In the genomic region with DNA sequence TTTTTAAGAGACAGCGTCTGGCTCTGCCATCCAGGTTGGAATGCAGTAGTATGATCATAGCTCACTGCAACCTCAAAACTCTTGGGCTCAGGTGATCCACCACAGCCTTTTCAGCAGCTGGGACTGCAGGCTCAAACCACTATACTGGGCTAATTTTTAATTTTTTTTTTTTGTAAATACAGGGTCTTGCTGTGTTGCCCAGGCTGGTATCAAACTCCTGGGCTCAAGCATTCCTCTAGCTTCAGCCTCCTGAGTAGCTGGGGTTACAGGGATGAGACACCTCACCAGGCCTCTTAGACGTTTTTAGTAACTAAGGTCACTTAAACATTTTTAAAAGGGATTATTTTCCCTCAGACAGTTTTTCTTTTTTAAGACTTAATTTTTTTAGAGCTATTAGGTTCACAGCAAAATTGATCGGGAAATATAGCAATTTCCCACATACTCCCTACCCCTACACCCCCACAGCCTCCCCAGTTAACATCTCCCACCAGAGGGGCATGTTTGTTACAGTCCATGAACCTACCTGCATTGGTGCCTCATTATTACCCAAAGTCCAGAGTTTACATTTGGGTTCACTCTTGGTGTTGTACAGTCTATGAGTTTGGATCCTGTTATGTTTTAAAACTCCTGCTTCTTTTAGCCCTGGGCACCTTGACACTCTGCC, we compare ENCODE assay signal across 10 cellular contexts.
A peak's percentile ranks its signal among the peaks of the same experiment; 100 is the strongest.
DNase-seq lines count a peak whose midpoint lies in the region; ATAC-seq and TF ChIP-seq lines count a peak whose summit lies in the region.
"Had no signal": no experiment of that assay in that cellular context is flagged by ENCODE, and none has a peak within 500 bp of the region (broad histone marks: within the 10 kb centered on the region; RNA-seq: fewer than 3 reads in every experiment).

No MANE protein-coding gene starts in this region.

- H3K9me3 Mint-ChIP-seq in T-helper 2 cell treated with Interferon-gamma antibody and Interleukin-4, amounts not matched to agents 5 μg/mL and 100 μg/mL, for 36 hours: no peaks in the 10 kb centered on the region
- no peaks in the 10 kb centered on the region for H3K9me3 Mint-ChIP-seq in stimulated activated naive CD8-positive, alpha-beta T cell treated with anti-CD3 and anti-CD28 coated beads, Interleukin-15, amount 100 ng/mL, for 72 hours

- no peak overlapping the region for H3K9ac ChIP-seq in iPS-15b (ENCODE audit: low read depth, low read length)

- H3K4me3 ChIP-seq in WERI-Rb-1 (ENCODE audit: low read depth, low read length) (peak overlapping the region; percentile 20), iPS-15b (ENCODE audit: low read depth, low read length) (peak overlapping the region; percentile 77)

- no peak for ATAC-seq in stimulated activated naive CD8-positive, alpha-beta T cell treated with anti-CD3 and anti-CD28 coated beads, Interleukin-15, amount 100 ng/mL, for 72 hours

- H3K27ac ChIP-seq in WERI-Rb-1: peak overlapping the region; percentile 90

- H3K27me3 ChIP-seq in WERI-Rb-1 (ENCODE audit: insufficient read depth, low read depth, severe bottlenecking) (no peaks in the 10 kb centered on the region), iPS-15b (ENCODE audit: control insufficient read depth, insufficient read depth, low read length) (no peaks in the 10 kb centered on the region)

- H3K4me1 Mint-ChIP-seq in T-helper 2 cell treated with Interferon-gamma antibody and Interleukin-4, amounts not matched to agents 5 μg/mL and 100 μg/mL, for 36 hours (ENCODE audit: low read depth): peaks cover 43% of the 10 kb centered on the region
- peaks cover 76% of the 10 kb centered on the region for H3K4me1 Mint-ChIP-seq in stimulated activated naive CD8-positive, alpha-beta T cell treated with anti-CD3 and anti-CD28 coated beads, Interleukin-15, amount 100 ng/mL, for 72 hours

- H3K9me3 ChIP-seq in WERI-Rb-1 (ENCODE audit: severe bottlenecking): no peaks in the 10 kb centered on the region
- H3K9me3 ChIP-seq in iPS-15b (ENCODE audit: control insufficient read depth, insufficient read depth, low read length): no peaks in the 10 kb centered on the region

- no peak for TF ChIP-seq CTCF in WERI-Rb-1 (IDR thresholded peaks at IDR 0.05; ENCODE audit: low read depth, low read length)

- H3K36me3 ChIP-seq in WERI-Rb-1: peaks cover 55% of the 10 kb centered on the region
- H3K36me3 ChIP-seq in iPS-15b (ENCODE audit: control insufficient read depth, insufficient read depth, low read length): peaks cover 10% of the 10 kb centered on the region

- no peaks in the 10 kb centered on the region for H3K27me3 Mint-ChIP-seq in T-helper 2 cell treated with Interferon-gamma antibody and Interleukin-4, amounts not matched to agents 5 μg/mL and 100 μg/mL, for 36 hours (ENCODE audit: low read depth)
- H3K27me3 Mint-ChIP-seq in stimulated activated naive CD8-positive, alpha-beta T cell treated with anti-CD3 and anti-CD28 coated beads, Interleukin-15, amount 100 ng/mL, for 72 hours: no peaks in the 10 kb centered on the region

- peaks cover 38% of the 10 kb centered on the region for H3K36me3 Mint-ChIP-seq in T-helper 2 cell treated with Interferon-gamma antibody and Interleukin-4, amounts not matched to agents 5 μg/mL and 100 μg/mL, for 36 hours (ENCODE audit: low read depth)

- H3K27ac Mint-ChIP-seq in T-helper 2 cell treated with Interferon-gamma antibody and Interleukin-4, amounts not matched to agents 5 μg/mL and 100 μg/mL, for 36 hours: peak overlapping the region; percentile 65
- H3K27ac Mint-ChIP-seq in stimulated activated naive CD8-positive, alpha-beta T cell treated with anti-CD3 and anti-CD28 coated beads, Interleukin-15, amount 100 ng/mL, for 72 hours: peak overlapping the region in 1 of 2 donors; percentile 2

- peak overlapping the region; percentile 88 for H3K4me3 Mint-ChIP-seq in T-helper 2 cell treated with Interferon-gamma antibody and Interleukin-4, amounts not matched to agents 5 μg/mL and 100 μg/mL, for 36 hours
- H3K4me3 Mint-ChIP-seq in stimulated activated naive CD8-positive, alpha-beta T cell treated with anti-CD3 and anti-CD28 coated beads, Interleukin-15, amount 100 ng/mL, for 72 hours: peak overlapping the region; percentile 54 to 95

- no peak for DNase-seq in T-helper 2 cell treated with Interferon-gamma antibody and Interleukin-4, amounts not matched to agents 5 μg/mL and 100 μg/mL, for 36 hours (ENCODE audit: low spot score)
- DNase-seq in T-helper 2 cell (no peak), WERI-Rb-1 (no peak), NCI-H146 (lab: John Stamatoyannopoulos, UW) (no peak)
- DNase-seq in stimulated activated naive CD8-positive, alpha-beta T cell treated with anti-CD3 and anti-CD28 coated beads, Interleukin-15, amount 100 ng/mL, for 72 hours: no peak
- no peak for DNase-seq in activated CD8-positive, alpha-beta memory T cell treated with anti-CD3 and anti-CD28 coated beads for 24 hours
- DNase-seq in stimulated activated CD4-positive, alpha-beta T cell treated with anti-CD3 and anti-CD28 coated beads, Interleukin-4, amount 100 ng/mL, for 1 hour: no peak
- DNase-seq: activated CD8-positive, alpha-beta memory T cell treated with anti-CD3 and anti-CD28 coated beads, Interleukin-2, amount 50 U/mL, for 4 hours; SIG-M5 had no signal

- peaks cover 12% of the 10 kb centered on the region for H3K4me1 ChIP-seq in iPS-15b (ENCODE audit: control insufficient read depth, insufficient read depth, low read length)
